Comparison of ENCODE assay signal across 1 cellular context in genomic region chr15:39887832-39888231, GRCh38.
TF ChIP-seq lines count a peak whose summit lies in the region.

No MANE protein-coding gene starts in this region.

TF ChIP-seq in liver, 16 proteins besides CTCF, POLR2A, EP300 and RAD21 (continued from another document):
- TF ChIP-seq, protein P1, sequence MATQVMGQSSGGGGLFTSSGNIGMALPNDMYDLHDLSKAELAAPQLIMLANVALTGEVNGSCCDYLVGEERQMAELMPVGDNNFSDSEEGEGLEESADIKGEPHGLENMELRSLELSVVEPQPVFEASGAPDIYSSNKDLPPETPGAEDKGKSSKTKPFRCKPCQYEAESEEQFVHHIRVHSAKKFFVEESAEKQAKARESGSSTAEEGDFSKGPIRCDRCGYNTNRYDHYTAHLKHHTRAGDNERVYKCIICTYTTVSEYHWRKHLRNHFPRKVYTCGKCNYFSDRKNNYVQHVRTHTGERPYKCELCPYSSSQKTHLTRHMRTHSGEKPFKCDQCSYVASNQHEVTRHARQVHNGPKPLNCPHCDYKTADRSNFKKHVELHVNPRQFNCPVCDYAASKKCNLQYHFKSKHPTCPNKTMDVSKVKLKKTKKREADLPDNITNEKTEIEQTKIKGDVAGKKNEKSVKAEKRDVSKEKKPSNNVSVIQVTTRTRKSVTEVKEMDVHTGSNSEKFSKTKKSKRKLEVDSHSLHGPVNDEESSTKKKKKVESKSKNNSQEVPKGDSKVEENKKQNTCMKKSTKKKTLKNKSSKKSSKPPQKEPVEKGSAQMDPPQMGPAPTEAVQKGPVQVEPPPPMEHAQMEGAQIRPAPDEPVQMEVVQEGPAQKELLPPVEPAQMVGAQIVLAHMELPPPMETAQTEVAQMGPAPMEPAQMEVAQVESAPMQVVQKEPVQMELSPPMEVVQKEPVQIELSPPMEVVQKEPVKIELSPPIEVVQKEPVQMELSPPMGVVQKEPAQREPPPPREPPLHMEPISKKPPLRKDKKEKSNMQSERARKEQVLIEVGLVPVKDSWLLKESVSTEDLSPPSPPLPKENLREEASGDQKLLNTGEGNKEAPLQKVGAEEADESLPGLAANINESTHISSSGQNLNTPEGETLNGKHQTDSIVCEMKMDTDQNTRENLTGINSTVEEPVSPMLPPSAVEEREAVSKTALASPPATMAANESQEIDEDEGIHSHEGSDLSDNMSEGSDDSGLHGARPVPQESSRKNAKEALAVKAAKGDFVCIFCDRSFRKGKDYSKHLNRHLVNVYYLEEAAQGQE (IDR thresholded peaks at IDR 0.05), result no peak
